ENCODE assay signal across 28 cellular contexts in the genomic region with DNA sequence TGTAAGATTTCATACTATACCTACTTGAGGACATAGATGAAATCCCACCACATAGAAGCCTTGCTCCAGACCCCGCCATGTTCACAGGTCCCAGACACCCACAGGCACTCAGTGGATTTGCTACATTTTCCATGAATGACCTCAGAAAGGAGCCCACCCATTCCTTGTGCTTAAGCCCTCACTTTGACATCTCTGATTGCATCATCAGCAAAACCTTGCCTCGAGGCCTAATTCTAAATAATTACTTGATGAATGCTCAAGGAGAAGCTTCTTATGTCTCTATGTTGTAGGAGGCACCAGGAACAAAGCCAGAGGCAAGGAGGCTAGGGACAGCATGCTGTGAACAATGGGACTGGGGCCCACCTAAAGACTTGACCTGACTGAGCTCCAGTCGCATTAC. TPM values are rescaled to one million over a fixed set of nuclear protein-coding genes. Genes with fewer than 3 reads are reported as not detected.
"Had no signal": no experiment of that assay in that cellular context is flagged by ENCODE, and none has a peak within 500 bp of the region (broad histone marks: within the 10 kb centered on the region; RNA-seq: fewer than 3 reads in every experiment).

No MANE protein-coding gene starts in this region.

- H3K79me2 ChIP-seq: parathyroid adenoma had no signal

- H2AFZ ChIP-seq: neural progenitor cell, parathyroid adenoma had no signal

- H3K36me3 ChIP-seq: neural progenitor cell, ovary, transverse colon, upper lobe of right lung, uterus had no signal

- H3K4me2 ChIP-seq: neural progenitor cell, smooth muscle cell had no signal

- H3K4me1 ChIP-seq: neural progenitor cell, parathyroid adenoma, psoas muscle, spleen, suprapubic skin, tibial artery, upper lobe of right lung, uterus had no signal

- H3K4me3 ChIP-seq: neural progenitor cell, ovary, psoas muscle, skin epidermis, smooth muscle cell, spleen, suprapubic skin, testis, tibial artery, transverse colon, upper lobe of right lung, uterus had no signal

- H3K27me3 ChIP-seq: neural progenitor cell, ovary, spleen, suprapubic skin, testis, tibial artery, transverse colon, upper lobe of right lung, uterus had no signal

- H3K9ac ChIP-seq: neural progenitor cell, parathyroid adenoma had no signal

- H3K27ac ChIP-seq: neural progenitor cell, ovary, parathyroid adenoma, psoas muscle, skin epidermis, spleen, suprapubic skin, testis, tibial artery, transverse colon, upper lobe of right lung, uterus had no signal

- DNase-seq: natural killer cell; occipital lobe; ovary; posterior cingulate gyrus; psoas muscle; right cardiac atrium; spleen; stimulated activated CD4-positive, alpha-beta T cell treated with anti-CD3 and anti-CD28 coated beads, Interleukin-12 subunit alpha, Interleukin-12 subunit beta, amount 100 ng/mL, for 4 hours; stimulated activated CD4-positive, alpha-beta T cell treated with anti-CD3 and anti-CD28 coated beads, Interleukin-1b, Interleukin-23, amount 100 ng/mL, for 48 hours; stimulated activated CD4-positive, alpha-beta T cell treated with anti-CD3 and anti-CD28 coated beads, Interleukin-4, amount 100 ng/mL, for 1 hour; stimulated activated CD4-positive, alpha-beta T cell treated with anti-CD3 and anti-CD28 coated beads, Interleukin-4, amount 100 ng/mL, for 4 hours; stimulated activated CD8-positive, alpha-beta memory T cell treated with anti-CD3 and anti-CD28 coated beads, Interleukin-4, amount 100 ng/mL, for 48 hours; stimulated activated naive CD4-positive, alpha-beta T cell; stimulated activated naive CD8-positive, alpha-beta T cell treated with anti-CD3 and anti-CD28 coated beads, Interleukin-15, amount 100 ng/mL, for 72 hours; stimulated activated naive CD8-positive, alpha-beta T cell treated with anti-CD3 and anti-CD28 coated beads, Interleukin-15, Interleukin-2, amounts not matched to agents 100 U/mL and 50 U/mL, for 24 hours; substantia nigra; testis; tibial artery; transverse colon; upper lobe of right lung; uterus had no signal

- ATAC-seq: natural killer cell; psoas muscle; right cardiac atrium; sciatic nerve; stimulated activated memory B cell treated with anti-CD40 and anti-IgM and Interleukin-4, amounts not matched to agents 10 μg/mL and 1 μg/mL and 100 μg/mL, for 72 hours; stimulated activated naive CD8-positive, alpha-beta T cell treated with anti-CD3 and anti-CD28 coated beads, Interleukin-15, amount 100 ng/mL, for 72 hours; stimulated activated naive CD8-positive, alpha-beta T cell treated with anti-CD3 and anti-CD28 coated beads, Interleukin-15, Interleukin-2, amounts not matched to agents 100 U/mL and 50 U/mL, for 24 hours; upper lobe of right lung had no signal

- H3K9me3 ChIP-seq: ovary, psoas muscle, spleen, suprapubic skin, testis, tibial artery, transverse colon, upper lobe of right lung, uterus had no signal

RNA-seq across cellular contexts. Expression of a gene that starts 58.3 kb away (rescaled TPM):
- total RNA-seq: smooth muscle cell had no signal
